ENCODE assay signal across 8 cellular contexts in genomic region chr6:157535354-157536217, GRCh38.
DNase-seq lines count a peak whose midpoint lies in the region; ATAC-seq and TF ChIP-seq lines count a peak whose summit lies in the region.

No MANE protein-coding gene starts in this region.

- H4K20me1 ChIP-seq in fibroblast of lung (ENCODE audit: control insufficient read depth, extremely low read depth, insufficient read depth, low read length) = no peaks in the 10 kb centered on the region

- in situ Hi-C loops in SK-MEL-5 (cut with HindIII; ENCODE audit: low pct_unique_long_range_greater_than_20kb, low sequenced_read_pairs) = no loop called here

- peaks cover 0 to 2% of the 10 kb centered on the region in 2 donors for H3K9me3 Mint-ChIP-seq in stimulated activated naive B cell treated with anti-CD40 and anti-IgM and Interleukin-4, amounts not matched to agents 10 μg/mL and 1 μg/mL and 100 μg/mL, for 72 hours

- no peak overlapping the region for H3K27ac ChIP-seq in fibroblast of lung (ENCODE audit: insufficient read depth, low read length)

- peaks cover 44 to 77% of the 10 kb centered on the region in 2 donors for H3K4me1 Mint-ChIP-seq in stimulated activated naive B cell treated with anti-CD40 and anti-IgM and Interleukin-4, amounts not matched to agents 10 μg/mL and 1 μg/mL and 100 μg/mL, for 72 hours

- no peak overlapping the region for H2AFZ ChIP-seq in fibroblast of lung (ENCODE audit: low read length)

- TF ChIP-seq CTCF in fibroblast of lung (conservative IDR thresholded peaks at IDR 0.05 in 1 of 2, IDR thresholded peaks at IDR 0.05 in 1 of 2; ENCODE audit: low read depth in 1 of 2, low read length in 2 of 2) = no peak

- peaks cover 7 to 17% of the 10 kb centered on the region in 2 donors for H3K36me3 Mint-ChIP-seq in stimulated activated naive B cell treated with anti-CD40 and anti-IgM and Interleukin-4, amounts not matched to agents 10 μg/mL and 1 μg/mL and 100 μg/mL, for 72 hours

- H3K4me1 ChIP-seq in fibroblast of lung (ENCODE audit: control insufficient read depth, extremely low read depth, insufficient read depth, low read length) = peaks cover 3% of the 10 kb centered on the region

- no peaks in the 10 kb centered on the region for H3K27me3 Mint-ChIP-seq in stimulated activated naive B cell treated with anti-CD40 and anti-IgM and Interleukin-4, amounts not matched to agents 10 μg/mL and 1 μg/mL and 100 μg/mL, for 72 hours

- peak; percentile 15 for DNase-seq in stimulated activated CD4-positive, alpha-beta T cell treated with anti-CD3 and anti-CD28 coated beads, Interleukin-15, amount 100 ng/mL, for 24 hours
- no peak for DNase-seq in stimulated activated CD4-positive, alpha-beta T cell treated with anti-CD3 and anti-CD28 coated beads, Interleukin-4, amount 100 ng/mL, for 24 hours
- DNase-seq in SK-MEL-5 (ENCODE audit: low read depth, low spot score) (peak; percentile 73), fibroblast of lung (ENCODE audit: low read depth in 2 of 2) (peak; percentile 78 to 87), midbrain (lab: John Stamatoyannopoulos, UW) (no peak)
- no peak for DNase-seq in stimulated activated naive B cell treated with anti-CD40 and anti-IgM and Interleukin-4, amounts not matched to agents 10 μg/mL and 1 μg/mL and 100 μg/mL, for 72 hours
- DNase-seq in stimulated activated naive CD4-positive, alpha-beta T cell treated with Interleukin-2 at 50 U/mL for 16 hours (lab: John Stamatoyannopoulos, UW) = no peak

- peak overlapping the region; percentile 67 for H3K4me2 ChIP-seq in fibroblast of lung (ENCODE audit: extremely low read depth, insufficient read depth, low read length)

- no peaks in the 10 kb centered on the region for H3K79me2 ChIP-seq in fibroblast of lung (ENCODE audit: control insufficient read depth, insufficient read depth, low read length)

- no peaks in the 10 kb centered on the region for H3K36me3 ChIP-seq in fibroblast of lung (ENCODE audit: control insufficient read depth, insufficient read depth, low read length)

- H3K4me3 ChIP-seq in fibroblast of lung (replicated peaks in 1 of 4; ENCODE audit: control extremely low read depth in 1 of 4, insufficient read depth in 1 of 4, low read depth in 3 of 4, low read length in 4 of 4) = no peak overlapping the region

- H3K27ac Mint-ChIP-seq in stimulated activated naive B cell treated with anti-CD40 and anti-IgM and Interleukin-4, amounts not matched to agents 10 μg/mL and 1 μg/mL and 100 μg/mL, for 72 hours = peak overlapping the region; percentile 20

- peak overlapping the region in 1 of 2 donors; percentile 8 for H3K4me3 Mint-ChIP-seq in stimulated activated naive B cell treated with anti-CD40 and anti-IgM and Interleukin-4, amounts not matched to agents 10 μg/mL and 1 μg/mL and 100 μg/mL, for 72 hours

- peak; percentile 58 for ATAC-seq in HG03097 (IDR thresholded peaks at IDR 0.05; ENCODE audit: low FRiP score, unreplicated experiment)
- peak; percentile 76 to 80 for ATAC-seq in stimulated activated naive B cell treated with anti-CD40 and anti-IgM and Interleukin-4, amounts not matched to agents 10 μg/mL and 1 μg/mL and 100 μg/mL, for 72 hours (replicated peaks)

- H3K27me3 ChIP-seq in fibroblast of lung (ENCODE audit: control insufficient read depth, insufficient read depth, low read length) = no peaks in the 10 kb centered on the region

- H3K9ac ChIP-seq in fibroblast of lung (ENCODE audit: insufficient read depth, low read length) = no peak overlapping the region

- no peaks in the 10 kb centered on the region for H3K9me3 ChIP-seq in fibroblast of lung (ENCODE audit: control insufficient read depth, insufficient read depth, low read depth, low read length)

Comparison
In these comparisons a context has a peak if more than half of its experiments do, and no peak if none do; other contexts are left out.
1. DNase-seq: peak in stimulated activated CD4-positive, alpha-beta T cell treated with anti-CD3 and anti-CD28 coated beads, Interleukin-15, amount 100 ng/mL, for 24 hours (single experiment), SK-MEL-5 (single experiment) and fibroblast of lung (2 of 2); none in stimulated activated CD4-positive, alpha-beta T cell treated with anti-CD3 and anti-CD28 coated beads, Interleukin-4, amount 100 ng/mL, for 24 hours (single experiment), stimulated activated naive B cell treated with anti-CD40 and anti-IgM and Interleukin-4, amounts not matched to agents 10 μg/mL and 1 μg/mL and 100 μg/mL, for 72 hours (single experiment), stimulated activated naive CD4-positive, alpha-beta T cell treated with Interleukin-2 at 50 U/mL for 16 hours (single experiment) and midbrain (single experiment).